Comparison of ENCODE assay signal across 20 cellular contexts in genomic region chr3:53318522-53318921, GRCh38. TPM values are rescaled to one million over a fixed set of nuclear protein-coding genes. Genes with fewer than 3 reads are reported as not detected.
A peak's percentile ranks its signal among the peaks of the same experiment; 100 is the strongest.
DNase-seq lines count a peak whose midpoint lies in the region; ATAC-seq and TF ChIP-seq lines count a peak whose summit lies in the region.
"Had no signal": no experiment of that assay in that cellular context is flagged by ENCODE, and none has a peak within 500 bp of the region (broad histone marks: within the 10 kb centered on the region; RNA-seq: fewer than 3 reads in every experiment).

No MANE protein-coding gene starts in this region.

- peaks cover 41% of the 10 kb centered on the region for H3K36me3 Mint-ChIP-seq in central memory CD8-positive, alpha-beta T cell (ENCODE audit: insufficient read depth)
- peaks cover 62% of the 10 kb centered on the region for H3K36me3 Mint-ChIP-seq in nephron progenitor cell (ENCODE audit: low read depth)

- no peak for ATAC-seq in central memory CD8-positive, alpha-beta T cell (replicated peaks; ENCODE audit: extremely low read depth, poor library complexity, severe bottlenecking)
- ATAC-seq: activated CD4-positive, alpha-beta T cell treated with anti-CD3 and anti-CD28 coated beads for 36 hours; stimulated activated naive CD8-positive, alpha-beta T cell treated with anti-CD3 and anti-CD28 coated beads, Interleukin-15, amount 100 ng/mL, for 72 hours had no signal

- no peaks in the 10 kb centered on the region for H3K9me3 Mint-ChIP-seq in central memory CD8-positive, alpha-beta T cell
- H3K9me3 Mint-ChIP-seq in nephron progenitor cell: no peaks in the 10 kb centered on the region
- H3K9me3 Mint-ChIP-seq: activated naive CD4-positive, alpha-beta T cell treated with anti-CD3 and anti-CD28 coated beads for 36 hours; naive B cell; stimulated activated naive CD8-positive, alpha-beta T cell treated with anti-CD3 and anti-CD28 coated beads, Interleukin-15, amount 100 ng/mL, for 72 hours had no signal

- 74% methylated on average over 3 of the region's 3 CpGs for WGBS in esophagus muscularis mucosa

- peaks cover 5 to 34% (median 29%) of the 10 kb centered on the region in 4 donors for H3K36me3 ChIP-seq in esophagus muscularis mucosa
- H3K36me3 ChIP-seq: BE2C had no signal

- H3K27ac Mint-ChIP-seq in central memory CD8-positive, alpha-beta T cell (ENCODE audit: low read depth): peak overlapping the region; percentile 41
- peak overlapping the region; percentile 45 for H3K27ac Mint-ChIP-seq in nephron progenitor cell
- H3K27ac Mint-ChIP-seq: activated CD4-positive, alpha-beta T cell treated with anti-CD3 and anti-CD28 coated beads for 36 hours; activated naive CD4-positive, alpha-beta T cell treated with anti-CD3 and anti-CD28 coated beads for 36 hours; naive B cell had no signal

- peak overlapping the region in 2 of 4 donors; percentile 3 to 23 for H3K27ac ChIP-seq in esophagus muscularis mucosa (replicated peaks in 1 of 4)
- H3K27ac ChIP-seq: SJCRH30 had no signal

- H3K4me3 Mint-ChIP-seq in central memory CD8-positive, alpha-beta T cell: no peak overlapping the region
- no peak overlapping the region for H3K4me3 Mint-ChIP-seq in nephron progenitor cell
- H3K4me3 Mint-ChIP-seq: activated CD4-positive, alpha-beta T cell treated with anti-CD3 and anti-CD28 coated beads for 36 hours; activated naive CD4-positive, alpha-beta T cell treated with anti-CD3 and anti-CD28 coated beads for 36 hours; naive B cell; stimulated activated naive CD8-positive, alpha-beta T cell treated with anti-CD3 and anti-CD28 coated beads, Interleukin-15, amount 100 ng/mL, for 72 hours had no signal

- no peak for TF ChIP-seq POLR2A in esophagus muscularis mucosa (IDR thresholded peaks at IDR 0.05; ENCODE audit: low read depth)

- peak; percentile 31 for DNase-seq in AG08396 (ENCODE audit: low spot score)
- DNase-seq in HS-27A (ENCODE audit: low read depth): peak; percentile 15
- no peak for DNase-seq in central memory CD8-positive, alpha-beta T cell (ENCODE audit: low spot score in 2 of 2)
- DNase-seq in nephron progenitor cell: no peak
- DNase-seq in NK-92 treated with Interleukin-12 subunit alpha and Interleukin-12 subunit beta, amount 100 ng/mL, for 24 hours (lab: John Stamatoyannopoulos, UW): no peak
- no peak for DNase-seq in hypothalamus (lab: John Stamatoyannopoulos, UW)
- no peak for DNase-seq in esophagus muscularis mucosa (ENCODE audit: extremely low spot score)
- DNase-seq in CD1c-positive myeloid dendritic cell (ENCODE audit: extremely low spot score): no peak
- DNase-seq: activated CD4-positive, alpha-beta T cell treated with anti-CD3 and anti-CD28 coated beads for 36 hours; activated CD8-positive, alpha-beta memory T cell treated with anti-CD3 and anti-CD28 coated beads, Interleukin-2, amount 50 U/mL, for 48 hours; activated naive CD4-positive, alpha-beta T cell treated with anti-CD3 and anti-CD28 coated beads for 36 hours; BE2C; DMS 273 treated with DMSO at 0.1 percent for 48 hours; naive B cell; NCI-H526; OCI-M1; SJCRH30; stimulated activated naive CD8-positive, alpha-beta T cell treated with anti-CD3 and anti-CD28 coated beads, Interleukin-15, amount 100 ng/mL, for 72 hours; T-helper 9 cell had no signal

- H3K27me3 ChIP-seq in esophagus muscularis mucosa: no peaks in the 10 kb centered on the region
- H3K27me3 ChIP-seq: BE2C, SJCRH30 had no signal

- H3K9me3 ChIP-seq in esophagus muscularis mucosa: no peaks in the 10 kb centered on the region
- H3K9me3 ChIP-seq: BE2C, SJCRH30 had no signal

- TF ChIP-seq EP300 in esophagus muscularis mucosa (IDR thresholded peaks at IDR 0.05): no peak

- H3K4me1 ChIP-seq in esophagus muscularis mucosa: peaks cover 16 to 42% (median 31%) of the 10 kb centered on the region in 4 donors
- H3K4me1 ChIP-seq: BE2C, SJCRH30 had no signal

- intact Hi-C loops in esophagus muscularis mucosa (cut with DNase I): no loop called here

- H3K27me3 Mint-ChIP-seq in central memory CD8-positive, alpha-beta T cell: no peaks in the 10 kb centered on the region
- H3K27me3 Mint-ChIP-seq in nephron progenitor cell (ENCODE audit: low read depth, poor library complexity): no peaks in the 10 kb centered on the region
- H3K27me3 Mint-ChIP-seq: activated CD4-positive, alpha-beta T cell treated with anti-CD3 and anti-CD28 coated beads for 36 hours; naive B cell; stimulated activated naive CD8-positive, alpha-beta T cell treated with anti-CD3 and anti-CD28 coated beads, Interleukin-15, amount 100 ng/mL, for 72 hours had no signal

- H3K4me3 ChIP-seq in esophagus muscularis mucosa: no peak overlapping the region
- H3K4me3 ChIP-seq: lung, SJCRH30 had no signal

- H3K4me1 Mint-ChIP-seq in central memory CD8-positive, alpha-beta T cell: peaks cover 11% of the 10 kb centered on the region
- no peaks in the 10 kb centered on the region for H3K4me1 Mint-ChIP-seq in nephron progenitor cell

- no peak for TF ChIP-seq CTCF in nephron progenitor cell (IDR thresholded peaks at IDR 0.05)
- no peak for TF ChIP-seq CTCF in esophagus muscularis mucosa (IDR thresholded peaks at IDR 0.05)

RNA-seq across cellular contexts. Expression of gene DCP1A, which starts 28.8 kb away (rescaled TPM):
- 10 to 100 TPM; 17.0 to 26.4 (median 20.5) TPM for total RNA-seq in esophagus muscularis mucosa

Comparison
In these comparisons a context has a peak if more than half of its experiments do, and no peak if none do; other contexts are left out.
1. DNase-seq: peak in AG08396 (single experiment) and HS-27A (single experiment); none in central memory CD8-positive, alpha-beta T cell (0 of 2), nephron progenitor cell (single experiment), NK-92 treated with Interleukin-12 subunit alpha and Interleukin-12 subunit beta, amount 100 ng/mL, for 24 hours (single experiment), hypothalamus (0 of 51), esophagus muscularis mucosa (single experiment) and CD1c-positive myeloid dendritic cell (single experiment).